In genomic region chr17:74431568-74432483, GRCh38 we compare ENCODE assay signal across 8 cellular contexts. TPM values are rescaled to one million over a fixed set of nuclear protein-coding genes. Genes with fewer than 3 reads are reported as not detected.
DNase-seq lines count a peak whose midpoint lies in the region; ATAC-seq and TF ChIP-seq lines count a peak whose summit lies in the region.

Gene GPRC5C (plus strand): TSS chr17:74432088. CDS start chr17:74439777, 7,689 bp downstream.

- peak within 1 kb of the TSS; percentile 50 for H3K4me3 ChIP-seq in endocrine pancreas (ENCODE audit: control insufficient read depth, insufficient read depth, low read length)

- peak; percentile 26 to 33 for ATAC-seq in stimulated activated naive B cell treated with anti-CD40 and anti-IgM and Interleukin-4, amounts not matched to agents 10 μg/mL and 1 μg/mL and 100 μg/mL, for 72 hours (replicated peaks)
- no peak for ATAC-seq in HG02759 (IDR thresholded peaks at IDR 0.05; ENCODE audit: unreplicated experiment)
- no peak for ATAC-seq in HG03025 (IDR thresholded peaks at IDR 0.05; ENCODE audit: low FRiP score, unreplicated experiment)

- DNase-seq in GM13977 (ENCODE audit: low spot score) = peak; percentile 90
- DNase-seq in NCI-H146 treated with DMSO at 0.1 percent for 48 hours (lab: John Stamatoyannopoulos, UW; ENCODE audit: unreplicated experiment) = peak; percentile 24
- DNase-seq in activated CD4-positive, alpha-beta memory T cell treated with anti-CD3 and anti-CD28 coated beads, Interleukin-2, amount 10 ng/mL, durations not matched to agents 7 days and 5 days = peak; percentile 62
- peak; percentile 49 for DNase-seq in midbrain (lab: John Stamatoyannopoulos, UW)
- peak; percentile 49 for DNase-seq in stimulated activated naive B cell treated with anti-CD40 and anti-IgM and Interleukin-4, amounts not matched to agents 10 μg/mL and 1 μg/mL and 100 μg/mL, for 72 hours

- peaks cover 67% of the 10 kb centered on the region for H3K27me3 Mint-ChIP-seq in activated CD4-positive, alpha-beta memory T cell treated with anti-CD3 and anti-CD28 coated beads, Interleukin-2, amount 10 ng/mL, durations not matched to agents 7 days and 5 days
- peaks cover 35 to 56% of the 10 kb centered on the region in 2 donors for H3K27me3 Mint-ChIP-seq in stimulated activated naive B cell treated with anti-CD40 and anti-IgM and Interleukin-4, amounts not matched to agents 10 μg/mL and 1 μg/mL and 100 μg/mL, for 72 hours

- POLR2A ChIA-PET in activated CD4-positive, alpha-beta memory T cell treated with anti-CD3 and anti-CD28 coated beads, Interleukin-2, amount 10 ng/mL, durations not matched to agents 7 days and 5 days (lab: Charles Lee) = no interaction called here

- no peaks in the 10 kb centered on the region for H3K27me3 ChIP-seq in endocrine pancreas (ENCODE audit: control insufficient read depth, insufficient read depth, low read length)

- peaks cover 13% of the 10 kb centered on the region for H3K4me1 Mint-ChIP-seq in activated CD4-positive, alpha-beta memory T cell treated with anti-CD3 and anti-CD28 coated beads, Interleukin-2, amount 10 ng/mL, durations not matched to agents 7 days and 5 days
- H3K4me1 Mint-ChIP-seq in stimulated activated naive B cell treated with anti-CD40 and anti-IgM and Interleukin-4, amounts not matched to agents 10 μg/mL and 1 μg/mL and 100 μg/mL, for 72 hours = peaks cover 22 to 53% of the 10 kb centered on the region in 2 donors

- H3K4me1 ChIP-seq in endocrine pancreas (ENCODE audit: control insufficient read depth, insufficient read depth, low read length) = peaks cover 9% of the 10 kb centered on the region

- CTCF ChIA-PET in activated CD4-positive, alpha-beta memory T cell treated with anti-CD3 and anti-CD28 coated beads, Interleukin-2, amount 10 ng/mL, durations not matched to agents 7 days and 5 days (lab: Charles Lee) = interaction anchor here (1.6 kb wide), 1 partner anchor 26 kb away, joined by 3 read pairs; no protein-coding TSS in a partner anchor

- in situ Hi-C loops in GM13977 (cut with MboI; ENCODE audit: low pct_unique_long_range_greater_than_20kb, low sequenced_read_pairs, unreplicated experiment) = no loop called here

- peak within 1 kb of the TSS; percentile 44 for H3K4me3 Mint-ChIP-seq in activated CD4-positive, alpha-beta memory T cell treated with anti-CD3 and anti-CD28 coated beads, Interleukin-2, amount 10 ng/mL, durations not matched to agents 7 days and 5 days
- peak within 1 kb of the TSS; percentile 82 to 83 for H3K4me3 Mint-ChIP-seq in stimulated activated naive B cell treated with anti-CD40 and anti-IgM and Interleukin-4, amounts not matched to agents 10 μg/mL and 1 μg/mL and 100 μg/mL, for 72 hours

- H3K36me3 Mint-ChIP-seq in activated CD4-positive, alpha-beta memory T cell treated with anti-CD3 and anti-CD28 coated beads, Interleukin-2, amount 10 ng/mL, durations not matched to agents 7 days and 5 days (ENCODE audit: low read depth) = no peaks in the 10 kb centered on the region
- H3K36me3 Mint-ChIP-seq in stimulated activated naive B cell treated with anti-CD40 and anti-IgM and Interleukin-4, amounts not matched to agents 10 μg/mL and 1 μg/mL and 100 μg/mL, for 72 hours = peaks cover 1 to 11% of the 10 kb centered on the region in 2 donors

- H3K9me3 ChIP-seq in endocrine pancreas (ENCODE audit: control insufficient read depth, low read length) = no peaks in the 10 kb centered on the region

- H3K36me3 ChIP-seq in endocrine pancreas (ENCODE audit: control insufficient read depth, insufficient read depth, low read length) = no peaks in the 10 kb centered on the region

- H3K9ac ChIP-seq in endocrine pancreas (ENCODE audit: control insufficient read depth, insufficient read depth, low read length) = peak within 1 kb of the TSS; percentile 93

- H3K27ac Mint-ChIP-seq in activated CD4-positive, alpha-beta memory T cell treated with anti-CD3 and anti-CD28 coated beads, Interleukin-2, amount 10 ng/mL, durations not matched to agents 7 days and 5 days = no peak within 1 kb of the TSS
- peak within 1 kb of the TSS; percentile 95 for H3K27ac Mint-ChIP-seq in stimulated activated naive B cell treated with anti-CD40 and anti-IgM and Interleukin-4, amounts not matched to agents 10 μg/mL and 1 μg/mL and 100 μg/mL, for 72 hours

- H3K9me3 Mint-ChIP-seq in activated CD4-positive, alpha-beta memory T cell treated with anti-CD3 and anti-CD28 coated beads, Interleukin-2, amount 10 ng/mL, durations not matched to agents 7 days and 5 days = no peaks in the 10 kb centered on the region
- peaks cover 0 to 1% of the 10 kb centered on the region in 2 donors for H3K9me3 Mint-ChIP-seq in stimulated activated naive B cell treated with anti-CD40 and anti-IgM and Interleukin-4, amounts not matched to agents 10 μg/mL and 1 μg/mL and 100 μg/mL, for 72 hours

- no peak for TF ChIP-seq CTCF in GM13977 (IDR thresholded peaks at IDR 0.05; ENCODE audit: extremely low read depth, insufficient read depth, missing control alignments)

RNA-seq across cellular contexts. Expression of gene GPRC5C, which starts in this region (rescaled TPM):
- total RNA-seq in activated CD4-positive, alpha-beta memory T cell treated with anti-CD3 and anti-CD28 coated beads, Interleukin-2, amount 10 ng/mL, durations not matched to agents 7 days and 5 days = 1 to 10 TPM in 1 of 2 experiments, under 1 TPM in 1; 0.68 to 1.2 TPM

Comparison
In these comparisons a context has a peak if more than half of its experiments do, and no peak if none do; other contexts are left out.
1. DNase-seq: peak in every context shown above with its lines; median percentile 90 in GM13977; 62 in activated CD4-positive, alpha-beta memory T cell treated with anti-CD3 and anti-CD28 coated beads, Interleukin-2, amount 10 ng/mL, durations not matched to agents 7 days and 5 days; 49 in midbrain; 49 in stimulated activated naive B cell treated with anti-CD40 and anti-IgM and Interleukin-4, amounts not matched to agents 10 μg/mL and 1 μg/mL and 100 μg/mL, for 72 hours; 24 in NCI-H146 treated with DMSO at 0.1 percent for 48 hours.
2. ATAC-seq: peak in stimulated activated naive B cell treated with anti-CD40 and anti-IgM and Interleukin-4, amounts not matched to agents 10 μg/mL and 1 μg/mL and 100 μg/mL, for 72 hours (2 of 2); none in HG02759 (single experiment) and HG03025 (single experiment).